28 cellular contexts compared by ENCODE assay signal in the genomic region with DNA sequence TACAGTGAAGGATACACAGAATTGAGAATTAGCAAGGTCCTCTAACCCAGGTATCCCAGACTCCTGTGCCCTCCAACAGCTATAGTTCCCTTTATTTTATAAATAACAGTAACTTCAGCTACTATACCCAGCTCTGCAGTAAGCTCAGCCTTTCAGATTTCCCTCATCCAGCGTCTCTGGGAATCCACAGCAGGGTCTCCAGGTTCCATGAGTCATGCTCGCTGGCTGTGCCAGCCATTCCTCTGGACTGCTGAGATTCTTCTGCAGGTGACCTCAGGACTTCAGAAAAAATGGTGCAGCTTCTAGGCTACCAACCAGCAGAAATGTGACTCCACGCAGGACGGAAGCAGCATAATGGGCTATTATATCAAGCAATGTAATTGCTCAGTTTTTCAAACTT.
"Had no signal": no experiment of that assay in that cellular context is flagged by ENCODE, and none has a peak within 500 bp of the region (broad histone marks: within the 10 kb centered on the region; RNA-seq: fewer than 3 reads in every experiment).

No MANE protein-coding gene starts in this region.

- FAIRE-seq: small intestine had no signal

- H3K27ac ChIP-seq: neural progenitor cell, ovary, parathyroid adenoma, psoas muscle, right lobe of liver, stomach, thoracic aorta, thyroid gland, tibial nerve, upper lobe of left lung, uterus had no signal

- H3K9me3 ChIP-seq: ovary, psoas muscle, right lobe of liver, stomach, thoracic aorta, thyroid gland, tibial nerve, upper lobe of left lung, uterus had no signal

- H3K4me3 Mint-ChIP-seq: naive thymus-derived CD4-positive, alpha-beta T cell; natural killer cell; nephron; neural progenitor cell; stimulated activated effector memory CD8-positive, alpha-beta T cell treated with anti-CD3 and anti-CD28 coated beads, Interleukin-12 subunit alpha, Interleukin-12 subunit beta, amount 100 ng/mL, for 72 hours; stimulated activated naive B cell treated with anti-CD40 and anti-IgM and Interleukin-4, amounts not matched to agents 10 μg/mL and 1 μg/mL and 100 μg/mL, for 72 hours; stimulated activated naive CD8-positive, alpha-beta T cell treated with anti-CD3 and anti-CD28 coated beads, Interleukin-15, Interleukin-2, amounts not matched to agents 100 ng/mL and 50 ng/mL, for 24 hours had no signal

- H3K27me3 ChIP-seq: neural progenitor cell, ovary, right lobe of liver, stomach, thyroid gland, tibial nerve, upper lobe of left lung, uterus had no signal

- H3K4me1 Mint-ChIP-seq: naive thymus-derived CD4-positive, alpha-beta T cell; natural killer cell; nephron; neural progenitor cell; stimulated activated effector memory CD8-positive, alpha-beta T cell treated with anti-CD3 and anti-CD28 coated beads, Interleukin-12 subunit alpha, Interleukin-12 subunit beta, amount 100 ng/mL, for 72 hours; stimulated activated naive B cell treated with anti-CD40 and anti-IgM and Interleukin-4, amounts not matched to agents 10 μg/mL and 1 μg/mL and 100 μg/mL, for 72 hours had no signal

- H3K4me1 ChIP-seq: neural progenitor cell, parathyroid adenoma, psoas muscle, right lobe of liver, stomach, thyroid gland, tibial nerve, upper lobe of left lung, uterus had no signal

- H3K27ac Mint-ChIP-seq: naive thymus-derived CD4-positive, alpha-beta T cell; natural killer cell; nephron; neural progenitor cell; progenitor cell of endocrine pancreas; stimulated activated effector memory CD8-positive, alpha-beta T cell treated with anti-CD3 and anti-CD28 coated beads, Interleukin-12 subunit alpha, Interleukin-12 subunit beta, amount 100 ng/mL, for 72 hours; stimulated activated naive B cell treated with anti-CD40 and anti-IgM and Interleukin-4, amounts not matched to agents 10 μg/mL and 1 μg/mL and 100 μg/mL, for 72 hours; stimulated activated naive CD8-positive, alpha-beta T cell treated with anti-CD3 and anti-CD28 coated beads, Interleukin-15, Interleukin-2, amounts not matched to agents 100 ng/mL and 50 ng/mL, for 24 hours had no signal

- H3K27me3 Mint-ChIP-seq: progenitor cell of endocrine pancreas; stimulated activated naive B cell treated with anti-CD40 and anti-IgM and Interleukin-4, amounts not matched to agents 10 μg/mL and 1 μg/mL and 100 μg/mL, for 72 hours had no signal

- H3K36me3 ChIP-seq: neural progenitor cell, ovary, right lobe of liver, stomach, thoracic aorta, thyroid gland, tibial nerve, upper lobe of left lung, uterus had no signal

- ATAC-seq: naive thymus-derived CD4-positive, alpha-beta T cell; natural killer cell; psoas muscle; right cardiac atrium; right lobe of liver; stimulated activated effector memory CD8-positive, alpha-beta T cell treated with anti-CD3 and anti-CD28 coated beads, Interleukin-12 subunit alpha, Interleukin-12 subunit beta, amount 100 ng/mL, for 72 hours; stimulated activated naive B cell treated with anti-CD40 and anti-IgM and Interleukin-4, amounts not matched to agents 10 μg/mL and 1 μg/mL and 100 μg/mL, for 72 hours had no signal

- H3K4me3 ChIP-seq: neural progenitor cell, ovary, psoas muscle, right lobe of liver, stomach, thoracic aorta, thyroid gland, tibial nerve, upper lobe of left lung, uterus had no signal

- H3K9me3 Mint-ChIP-seq: neural progenitor cell; stimulated activated naive B cell treated with anti-CD40 and anti-IgM and Interleukin-4, amounts not matched to agents 10 μg/mL and 1 μg/mL and 100 μg/mL, for 72 hours; stimulated activated naive CD8-positive, alpha-beta T cell treated with anti-CD3 and anti-CD28 coated beads, Interleukin-15, Interleukin-2, amounts not matched to agents 100 ng/mL and 50 ng/mL, for 24 hours had no signal

- DNase-seq: naive thymus-derived CD4-positive, alpha-beta T cell; natural killer cell; occipital lobe; ovary; posterior cingulate gyrus; psoas muscle; right cardiac atrium; right lobe of liver; small intestine; stimulated activated CD4-positive, alpha-beta T cell treated with anti-CD3 and anti-CD28 coated beads, Interleukin-15, amount 100 ng/mL, for 24 hours; stimulated activated CD4-positive, alpha-beta T cell treated with anti-CD3 and anti-CD28 coated beads, Interleukin-2, amount 100 ng/mL, for 24 hours; stimulated activated CD4-positive, alpha-beta T cell treated with anti-CD3 and anti-CD28 coated beads, Interleukin-2, amount 100 ng/mL, for 48 hours; stimulated activated CD4-positive, alpha-beta T cell treated with anti-CD3 and anti-CD28 coated beads, Interleukin-4, amount 100 ng/mL, for 24 hours; stimulated activated naive B cell treated with anti-CD40 and anti-IgM and Interleukin-4, amounts not matched to agents 10 μg/mL and 1 μg/mL and 100 μg/mL, for 72 hours; stimulated activated naive CD4-positive, alpha-beta T cell treated with Interleukin-2 at 50 U/mL for 16 hours; stomach; thyroid gland; trophoblast cell; upper lobe of left lung; uterus had no signal

- H3K36me3 Mint-ChIP-seq: naive thymus-derived CD4-positive, alpha-beta T cell; natural killer cell; neural progenitor cell; stimulated activated effector memory CD8-positive, alpha-beta T cell treated with anti-CD3 and anti-CD28 coated beads, Interleukin-12 subunit alpha, Interleukin-12 subunit beta, amount 100 ng/mL, for 72 hours; stimulated activated naive B cell treated with anti-CD40 and anti-IgM and Interleukin-4, amounts not matched to agents 10 μg/mL and 1 μg/mL and 100 μg/mL, for 72 hours had no signal
